In genomic region chr7:24779283-24779655, GRCh38 we compare ENCODE assay signal across 2 cellular contexts.
TF ChIP-seq lines count a peak whose summit lies in the region.

No MANE protein-coding gene starts in this region.

TF ChIP-seq in SK-N-SH, 30 proteins besides CTCF, POLR2A, EP300 and RAD21 (continued from another document):
- TF ChIP-seq ZBTB33 (IDR thresholded peaks at IDR 0.05; ENCODE audit: borderline replicate concordance, low read depth): no peak
- TF ChIP-seq RXRA (IDR thresholded peaks at IDR 0.05; ENCODE audit: borderline replicate concordance, low read depth): no peak
- no peak for TF ChIP-seq GABPA (IDR thresholded peaks at IDR 0.05; ENCODE audit: low read depth)
- TF ChIP-seq FOSL2 (IDR thresholded peaks at IDR 0.05; ENCODE audit: borderline replicate concordance, low read depth): no peak
- TF ChIP-seq TAF1 (IDR thresholded peaks at IDR 0.05; ENCODE audit: borderline replicate concordance, low read depth, low read length): no peak
- no peak for TF ChIP-seq IRF3 (IDR thresholded peaks at IDR 0.05; ENCODE audit: low read depth, low read length)
- no peak for TF ChIP-seq RFX5 (IDR thresholded peaks at IDR 0.05; ENCODE audit: low read length)
- TF ChIP-seq USF2 (IDR thresholded peaks at IDR 0.05; ENCODE audit: borderline replicate concordance, low read depth, low read length): no peak
- no peak for TF ChIP-seq FOXJ3 (CRISPR knock-in tag; IDR thresholded peaks at IDR 0.05)
- no peak for TF ChIP-seq SIN3A (IDR thresholded peaks at IDR 0.05; ENCODE audit: borderline replicate concordance, low read depth, low read length)

TF ChIP-seq in SK-N-SH treated with all-trans-retinoic acid at 6 μM for 48 hours, 23 proteins besides CTCF, POLR2A, EP300 and RAD21 (continued from another document):
- no peak for TF ChIP-seq POU6F1 (CRISPR knock-in tag; IDR thresholded peaks at IDR 0.05; ENCODE audit: borderline replicate concordance, low read depth)
- no peak for TF ChIP-seq ARNTL (CRISPR knock-in tag; IDR thresholded peaks at IDR 0.05; ENCODE audit: borderline replicate concordance, low read depth)
- TF ChIP-seq CSDC2 (CRISPR knock-in tag; IDR thresholded peaks at IDR 0.05): no peak
- TF ChIP-seq ZNF70 (CRISPR knock-in tag; IDR thresholded peaks at IDR 0.05): no peak
- no peak for TF ChIP-seq ZC3H10 (CRISPR knock-in tag; IDR thresholded peaks at IDR 0.05)
- no peak for TF ChIP-seq ZNF8 (CRISPR knock-in tag; IDR thresholded peaks at IDR 0.05)
- TF ChIP-seq SNAI2 (CRISPR knock-in tag; IDR thresholded peaks at IDR 0.05): no peak
- no peak for TF ChIP-seq ZFP30 (CRISPR knock-in tag; IDR thresholded peaks at IDR 0.05)
